2 cellular contexts compared by ENCODE assay signal in genomic region chr1:229279242-229279641, GRCh38.
TF ChIP-seq lines count a peak whose summit lies in the region.

No MANE protein-coding gene starts in this region.

TF ChIP-seq in K562, 482 proteins besides CTCF, POLR2A, EP300 and RAD21:
- TF ChIP-seq PKNOX1 (IDR thresholded peaks at IDR 0.05) (no peak), ILF3 (IDR thresholded peaks at IDR 0.05; ENCODE audit: borderline replicate concordance) (no peak), ZNF778 (CRISPR knock-in tag; IDR thresholded peaks at IDR 0.05) (no peak), BRD4 (IDR thresholded peaks at IDR 0.05) (no peak), GATA2 (CRISPR knock-in tag; IDR thresholded peaks at IDR 0.05) (no peak), ZBED1 (IDR thresholded peaks at IDR 0.05) (no peak), YY1 (IDR thresholded peaks at IDR 0.05; ENCODE audit: borderline replicate concordance in 1 of 3, control insufficient read depth in 1 of 3, extremely low read depth in 1 of 3, insufficient read depth in 3 of 3, insufficient read length in 1 of 3, insufficient replicate concordance in 2 of 3, low read depth in 1 of 3, low read length in 2 of 3) (no peak), HDAC1 (IDR thresholded peaks at IDR 0.05) (no peak), TFAM (CRISPR knock-in tag; conservative IDR thresholded peaks at IDR 0.05) (no peak), REST (CRISPR knock-in tag; IDR thresholded peaks at IDR 0.05; ENCODE audit: low read depth) (no peak), HDAC3 (IDR thresholded peaks at IDR 0.05; ENCODE audit: borderline replicate concordance, partially characterized antibody) (no peak), ELK1 (CRISPR knock-in tag; IDR thresholded peaks at IDR 0.05) (no peak), TEAD4 (IDR thresholded peaks at IDR 0.05; ENCODE audit: low read length) (no peak), TEAD4 (CRISPR knock-in tag; IDR thresholded peaks at IDR 0.05; ENCODE audit: borderline replicate concordance) (no peak), ZKSCAN1 (IDR thresholded peaks at IDR 0.05; ENCODE audit: low read depth, low read length) (no peak)

TF ChIP-seq in HepG2, 621 proteins besides CTCF, POLR2A, EP300 and RAD21 (continues in another document):
- TF ChIP-seq ZNF720 (CRISPR knock-in tag; IDR thresholded peaks at IDR 0.05): no peak
- peak; percentile 69 for TF ChIP-seq HNF4A (CRISPR knock-in tag; IDR thresholded peaks at IDR 0.05)
- TF ChIP-seq GATAD1 (CRISPR knock-in tag; IDR thresholded peaks at IDR 0.05): no peak
- no peak for TF ChIP-seq ZNF335 (CRISPR knock-in tag; IDR thresholded peaks at IDR 0.05)
- TF ChIP-seq RARA (CRISPR knock-in tag; IDR thresholded peaks at IDR 0.05): peak; percentile 38; the same call in 1 of the 2 replicates
- TF ChIP-seq ATF6 (CRISPR knock-in tag; conservative IDR thresholded peaks at IDR 0.05): no peak
- TF ChIP-seq ZNF598 (CRISPR knock-in tag; IDR thresholded peaks at IDR 0.05; ENCODE audit: borderline replicate concordance): no peak
- peak; percentile 30; the same call in 1 of the 2 replicates for TF ChIP-seq PPARG (CRISPR knock-in tag; conservative IDR thresholded peaks at IDR 0.05)
- no peak for TF ChIP-seq LCORL (IDR thresholded peaks at IDR 0.05)
- peak; percentile 74 for TF ChIP-seq LCORL (CRISPR knock-in tag; IDR thresholded peaks at IDR 0.05)
- TF ChIP-seq SSRP1 (CRISPR knock-in tag; IDR thresholded peaks at IDR 0.05): no peak
- TF ChIP-seq AHR (CRISPR knock-in tag; IDR thresholded peaks at IDR 0.05): no peak
- peak; percentile 27; the same call in 1 of the 2 replicates for TF ChIP-seq SALL1 (CRISPR knock-in tag; IDR thresholded peaks at IDR 0.05)
- no peak for TF ChIP-seq ELF4 (CRISPR knock-in tag; IDR thresholded peaks at IDR 0.05; ENCODE audit: borderline replicate concordance)
- peak; percentile 57; the same call in 1 of the 2 replicates for TF ChIP-seq PAXIP1 (CRISPR knock-in tag; conservative IDR thresholded peaks at IDR 0.05)
- peak; percentile 22; the same call in 1 of the 2 replicates for TF ChIP-seq RXRB (CRISPR knock-in tag; IDR thresholded peaks at IDR 0.05; ENCODE audit: borderline replicate concordance)
- TF ChIP-seq ZNF407 (CRISPR knock-in tag; IDR thresholded peaks at IDR 0.05; ENCODE audit: not compliant biosample characterization): no peak
- TF ChIP-seq ZNF292 (CRISPR knock-in tag; IDR thresholded peaks at IDR 0.05; ENCODE audit: borderline replicate concordance, low read depth): peak; percentile 82; the same call in 1 of the 2 replicates
- no peak for TF ChIP-seq SNAPC4 (CRISPR knock-in tag; IDR thresholded peaks at IDR 0.05)
- no peak for TF ChIP-seq ZNF747 (CRISPR knock-in tag; IDR thresholded peaks at IDR 0.05; ENCODE audit: borderline replicate concordance)
- TF ChIP-seq ZNF639 (CRISPR knock-in tag; conservative IDR thresholded peaks at IDR 0.05): no peak
- no peak for TF ChIP-seq HMG20B (CRISPR knock-in tag; conservative IDR thresholded peaks at IDR 0.05)
- no peak for TF ChIP-seq NBN (conservative IDR thresholded peaks at IDR 0.05)
- no peak for TF ChIP-seq ZFP37 (CRISPR knock-in tag; IDR thresholded peaks at IDR 0.05; ENCODE audit: borderline replicate concordance)
- TF ChIP-seq NCOR1 (IDR thresholded peaks at IDR 0.05; ENCODE audit: borderline replicate concordance, low read length): peak; percentile 60; the same call in 1 of the 2 replicates
- no peak for TF ChIP-seq SOX6 (IDR thresholded peaks at IDR 0.05)
- TF ChIP-seq SOX6 (CRISPR knock-in tag; IDR thresholded peaks at IDR 0.05): peak; percentile 36; the same call in 1 of the 2 replicates
- TF ChIP-seq ZNF773 (CRISPR knock-in tag; IDR thresholded peaks at IDR 0.05; ENCODE audit: borderline replicate concordance): no peak
- TF ChIP-seq HOXA3 (CRISPR knock-in tag; IDR thresholded peaks at IDR 0.05): 0 out of 2 replicates have a peak, but pooled peaks have one; percentile 31
- no peak for TF ChIP-seq ZNF780A (CRISPR knock-in tag; IDR thresholded peaks at IDR 0.05)
- TF ChIP-seq TCF7 (IDR thresholded peaks at IDR 0.05; ENCODE audit: low read depth): peak; percentile 47
- TF ChIP-seq CEBPG (CRISPR knock-in tag; IDR thresholded peaks at IDR 0.05): peak; percentile 28; the same call in 1 of the 2 replicates
- TF ChIP-seq HOXA5 (CRISPR knock-in tag; IDR thresholded peaks at IDR 0.05): no peak
